ENCODE assay signal across 8 cellular contexts in the genomic region with DNA sequence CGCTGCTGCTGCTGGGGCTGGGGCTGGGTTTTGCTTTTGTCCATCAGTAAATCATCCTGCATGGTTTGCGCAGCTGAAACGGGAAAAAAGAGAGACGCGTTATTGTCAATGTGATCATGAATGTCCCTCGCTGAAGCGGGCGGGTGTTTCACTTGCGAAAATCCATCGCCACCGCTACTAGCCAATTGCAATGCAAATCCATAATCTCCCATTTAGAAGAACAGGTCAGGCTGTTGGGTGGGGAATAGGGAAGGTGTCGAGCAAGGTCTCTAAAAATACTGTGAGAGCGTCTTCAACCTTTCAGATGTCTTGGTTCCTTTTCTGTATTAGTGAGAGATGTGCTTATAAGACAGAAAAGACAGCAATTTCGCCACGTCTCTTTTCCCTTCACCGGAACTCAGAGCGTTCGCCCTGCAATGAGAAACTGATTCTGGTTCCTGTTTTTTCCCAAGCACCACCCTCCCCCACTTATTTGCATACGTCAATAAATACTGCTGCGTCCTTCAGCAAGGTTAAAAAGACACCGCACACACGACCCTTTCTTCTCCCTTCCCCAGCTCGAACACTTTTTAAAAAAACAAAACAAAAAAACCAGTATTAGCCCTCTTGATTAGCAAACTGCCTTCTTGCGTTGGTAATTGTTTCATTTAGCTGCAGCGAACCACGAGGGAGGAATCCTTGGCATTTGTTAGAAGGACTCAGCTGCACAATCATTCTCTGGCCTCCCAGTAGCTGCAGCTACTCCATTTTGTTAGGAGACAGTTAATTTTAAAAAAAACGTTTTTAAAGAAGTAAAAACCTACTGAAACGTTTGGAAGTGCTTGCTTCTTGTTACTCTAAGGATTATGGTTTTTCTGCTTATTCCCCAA. TPM values are rescaled to one million over a fixed set of nuclear protein-coding genes. Genes with fewer than 3 reads are reported as not detected.
DNase-seq lines count a peak whose midpoint lies in the region; ATAC-seq and TF ChIP-seq lines count a peak whose summit lies in the region.

No MANE protein-coding gene starts in this region.

- peak; percentile 30 to 56 for TF ChIP-seq POLR2A in uterus (IDR thresholded peaks at IDR 0.05)

- H3F3A ChIP-seq in OCI-LY1 (ENCODE audit: insufficient read depth, low read length): no peaks in the 10 kb centered on the region

- no peaks in the 10 kb centered on the region for H3K9me3 ChIP-seq in CD8-positive, alpha-beta memory T cell (ENCODE audit: low read length)
- H3K9me3 ChIP-seq in OCI-LY1 (ENCODE audit: low read length): no peaks in the 10 kb centered on the region
- H3K9me3 ChIP-seq in uterus: no peaks in the 10 kb centered on the region

- DNase-seq in CD8-positive, alpha-beta memory T cell: peak; percentile 4 to 46 (median 44)
- DNase-seq in HPDE6-E6E7 (ENCODE audit: extremely low spot score) (peak; percentile 53), foreskin melanocyte (peak; percentile 78), uterus (peak; percentile 35 to 55)
- DNase-seq in activated naive CD4-positive, alpha-beta T cell treated with anti-CD3 and anti-CD28 coated beads, Interleukin-2, amount 50 U/mL, for 16 hours: peak; percentile 11
- peak; percentile 70 for DNase-seq in natural killer cell treated with Interleukin-12 subunit alpha and Interleukin-12 subunit beta and Interleukin-15 and Interleukin-18, amount 100 ng/mL, for 72 hours (ENCODE audit: low spot score)

- no peaks in the 10 kb centered on the region for H4K20me1 ChIP-seq in OCI-LY1 (ENCODE audit: insufficient read depth, low read length)

- H3K27ac ChIP-seq in CD8-positive, alpha-beta memory T cell (ENCODE audit: low read depth, low read length): peak overlapping the region; percentile 63
- H3K27ac ChIP-seq in OCI-LY1 (ENCODE audit: low read depth, low read length, poor library complexity, severe bottlenecking): peak overlapping the region; percentile 95
- H3K27ac ChIP-seq in uterus: peak overlapping the region; percentile 82

- peaks cover 43 to 61% (median 53%) of the 10 kb centered on the region in 3 donors for H3K4me1 Mint-ChIP-seq in CD8-positive, alpha-beta memory T cell
- peaks cover 38 to 54% of the 10 kb centered on the region in 2 donors for H3K4me1 Mint-ChIP-seq in natural killer cell treated with Interleukin-12 subunit alpha and Interleukin-12 subunit beta and Interleukin-15 and Interleukin-18, amount 100 ng/mL, for 72 hours (ENCODE audit: low read depth in 2 of 2)

- peaks cover 0 to 12% (median 1%) of the 10 kb centered on the region in 3 donors for H3K36me3 Mint-ChIP-seq in CD8-positive, alpha-beta memory T cell
- H3K36me3 Mint-ChIP-seq in natural killer cell treated with Interleukin-12 subunit alpha and Interleukin-12 subunit beta and Interleukin-15 and Interleukin-18, amount 100 ng/mL, for 72 hours: peaks cover 13% of the 10 kb centered on the region

- intact Hi-C loops in uterus (cut with DNase I; ENCODE audit: low total_unique reads): no loop called here

- H3K4me3 ChIP-seq in CD8-positive, alpha-beta memory T cell (ENCODE audit: low read length): peak overlapping the region; percentile 79
- H3K4me3 ChIP-seq in OCI-LY1 (ENCODE audit: low read depth, low read length, poor library complexity, severe bottlenecking): peak overlapping the region; percentile 74
- peak overlapping the region; percentile 51 to 62 for H3K4me3 ChIP-seq in uterus

- TF ChIP-seq CTCF in OCI-LY1 (IDR thresholded peaks at IDR 0.05; ENCODE audit: low read length): no peak
- no peak for TF ChIP-seq CTCF in uterus (IDR thresholded peaks at IDR 0.05)

- peak overlapping the region; percentile 70 for H3K9ac ChIP-seq in OCI-LY1 (ENCODE audit: low read length)

- H3K27ac Mint-ChIP-seq in CD8-positive, alpha-beta memory T cell: peak overlapping the region; percentile 76 to 95 (median 88)
- H3K27ac Mint-ChIP-seq in natural killer cell treated with Interleukin-12 subunit alpha and Interleukin-12 subunit beta and Interleukin-15 and Interleukin-18, amount 100 ng/mL, for 72 hours: peak overlapping the region; percentile 49 to 77

- POLR2A ChIA-PET in CD8-positive, alpha-beta memory T cell (lab: Charles Lee): interaction anchor here (0.5 to 1.4 kb wide), 3 partner anchors 50 kb away, joined by 3 to 5 read pairs (median 3); partner anchors contain the start of genes CPEB3 and MARCHF5

- peak; percentile 63 for ATAC-seq in GM19324 (IDR thresholded peaks at IDR 0.05; ENCODE audit: low FRiP score, unreplicated experiment)
- peak; percentile 69 to 84 for ATAC-seq in natural killer cell treated with Interleukin-12 subunit alpha and Interleukin-12 subunit beta and Interleukin-15 and Interleukin-18, amount 100 ng/mL, for 72 hours

- no peak overlapping the region for H2AFZ ChIP-seq in OCI-LY1 (ENCODE audit: low read length)

- no peaks in the 10 kb centered on the region for H3K27me3 Mint-ChIP-seq in CD8-positive, alpha-beta memory T cell
- H3K27me3 Mint-ChIP-seq in natural killer cell treated with Interleukin-12 subunit alpha and Interleukin-12 subunit beta and Interleukin-15 and Interleukin-18, amount 100 ng/mL, for 72 hours: peaks cover 0 to 2% of the 10 kb centered on the region in 2 donors

- H3K4me2 ChIP-seq in OCI-LY1 (ENCODE audit: low read length): peak overlapping the region; percentile 77

- H3K9me2 ChIP-seq in OCI-LY1 (ENCODE audit: low read depth, low read length): no peaks in the 10 kb centered on the region

- no peaks in the 10 kb centered on the region for H3K9me3 Mint-ChIP-seq in CD8-positive, alpha-beta memory T cell
- no peaks in the 10 kb centered on the region for H3K9me3 Mint-ChIP-seq in natural killer cell treated with Interleukin-12 subunit alpha and Interleukin-12 subunit beta and Interleukin-15 and Interleukin-18, amount 100 ng/mL, for 72 hours

- H3K27me3 ChIP-seq in CD8-positive, alpha-beta memory T cell (ENCODE audit: insufficient read depth, low read length, poor library complexity, severe bottlenecking): no peaks in the 10 kb centered on the region
- H3K27me3 ChIP-seq in OCI-LY1 (ENCODE audit: insufficient read depth, low read length): no peaks in the 10 kb centered on the region
- H3K27me3 ChIP-seq in uterus: no peaks in the 10 kb centered on the region

- H3K4me3 Mint-ChIP-seq in CD8-positive, alpha-beta memory T cell: peak overlapping the region; percentile 90 to 99 (median 97)
- peak overlapping the region; percentile 95 for H3K4me3 Mint-ChIP-seq in natural killer cell treated with Interleukin-12 subunit alpha and Interleukin-12 subunit beta and Interleukin-15 and Interleukin-18, amount 100 ng/mL, for 72 hours

- peaks cover 29% of the 10 kb centered on the region for H3K79me2 ChIP-seq in OCI-LY1 (ENCODE audit: insufficient read depth, low read length)

- H3K4me1 ChIP-seq in CD8-positive, alpha-beta memory T cell (ENCODE audit: insufficient read depth, low read length): peaks cover 8% of the 10 kb centered on the region
- H3K4me1 ChIP-seq in OCI-LY1 (ENCODE audit: insufficient read depth, low read length, severe bottlenecking) (peaks cover 56% of the 10 kb centered on the region), uterus (peaks cover 0 to 4% of the 10 kb centered on the region in 2 donors)

- CTCF ChIA-PET in CD8-positive, alpha-beta memory T cell (lab: Charles Lee): interaction anchor here (1.5 kb wide), 1 partner anchor 45 kb away, joined by 3 read pairs; no protein-coding TSS in a partner anchor

- no peaks in the 10 kb centered on the region for H3K36me3 ChIP-seq in CD8-positive, alpha-beta memory T cell (ENCODE audit: insufficient read depth, low read length)
- H3K36me3 ChIP-seq in OCI-LY1 (ENCODE audit: insufficient read depth, low read length) (no peaks in the 10 kb centered on the region), uterus (no peaks in the 10 kb centered on the region)

RNA-seq across cellular contexts. Expression of gene CPEB3, which starts 50.4 kb away (rescaled TPM):
- total RNA-seq in CD8-positive, alpha-beta memory T cell: 1 to 10 TPM; 2.1 TPM
- 1.6 TPM for polyA plus RNA-seq in CD8-positive, alpha-beta memory T cell
- 1 to 10 TPM; 4.0 to 4.8 TPM for total RNA-seq in natural killer cell treated with Interleukin-12 subunit alpha and Interleukin-12 subunit beta and Interleukin-15 and Interleukin-18, amount 100 ng/mL, for 72 hours
- 1 to 10 TPM; 2.6 to 5.4 (median 3.7) TPM for total RNA-seq in uterus

RNA-seq across cellular contexts. Expression of gene MARCHF5, which starts 50.4 kb away (rescaled TPM):
- 10 to 100 TPM; 30.6 to 33.0 TPM for total RNA-seq in CD8-positive, alpha-beta memory T cell
- polyA plus RNA-seq in CD8-positive, alpha-beta memory T cell: 29.2 TPM
- total RNA-seq in natural killer cell treated with Interleukin-12 subunit alpha and Interleukin-12 subunit beta and Interleukin-15 and Interleukin-18, amount 100 ng/mL, for 72 hours: 10 to 100 TPM; 26.5 to 32.0 TPM
- total RNA-seq in uterus: 10 to 100 TPM in 3 of 4 donors, 1 to 10 TPM in 1; 2.8 to 43.7 (median 22.9) TPM

Comparison
In these comparisons a context has a peak if more than half of its experiments do, and no peak if none do; other contexts are left out.
1. Peak in every context shown above with its lines: DNase-seq, ATAC-seq, H3K4me3 ChIP-seq and H3K27ac ChIP-seq.
2. DNase-seq: peak in every context shown above with its lines; median percentile 78 in foreskin melanocyte; 70 in natural killer cell treated with Interleukin-12 subunit alpha and Interleukin-12 subunit beta and Interleukin-15 and Interleukin-18, amount 100 ng/mL, for 72 hours; 53 in HPDE6-E6E7; 45 in uterus; 44 in CD8-positive, alpha-beta memory T cell; 11 in activated naive CD4-positive, alpha-beta T cell treated with anti-CD3 and anti-CD28 coated beads, Interleukin-2, amount 50 U/mL, for 16 hours.